25 cellular contexts compared by ENCODE assay signal in genomic region chr10:98587156-98587555, GRCh38.
DNase-seq lines count a peak whose midpoint lies in the region; ATAC-seq, FAIRE-seq and TF ChIP-seq lines count a peak whose summit lies in the region.
"Had no signal": no experiment of that assay in that cellular context is flagged by ENCODE, and none has a peak within 500 bp of the region (broad histone marks: within the 10 kb centered on the region; RNA-seq: fewer than 3 reads in every experiment).

No MANE protein-coding gene starts in this region.

- no peak for TF ChIP-seq POLR2A in HepG2 (IDR thresholded peaks at IDR 0.05; ENCODE audit: insufficient read depth in 1 of 2, low read depth in 2 of 2, low read length in 2 of 2)
- no peak for TF ChIP-seq POLR2A in right lobe of liver (IDR thresholded peaks at IDR 0.05)

- H3K4me3 Mint-ChIP-seq in nephron, result no peak overlapping the region
- H3K4me3 Mint-ChIP-seq: activated naive CD8-positive, alpha-beta T cell treated with anti-CD3 and anti-CD28 coated beads, Interleukin-2, amount 50 U/mL, for 24 hours had no signal

- no peak for TF ChIP-seq EP300 in HepG2 (IDR thresholded peaks at IDR 0.05; ENCODE audit: low read depth in 2 of 2, low read length in 2 of 2)
- TF ChIP-seq EP300 in HepG2 (CRISPR knock-in tag; IDR thresholded peaks at IDR 0.05; ENCODE audit: borderline replicate concordance), result no peak

- TF ChIP-seq RAD21 in HepG2 (CRISPR knock-in tag; IDR thresholded peaks at IDR 0.05), result no peak

- POLR2A ChIA-PET in HepG2 (lab: Yijun Ruan, JAX), result no interaction called here

- intact Hi-C loops in HepG2 (cut with micrococcal nuclease; ENCODE audit: unreplicated experiment), result no loop called here
- intact Hi-C loops in right lobe of liver (cut with DNase I), result no loop called here

- no peak for ATAC-seq in HepG2
- no peak for ATAC-seq in right lobe of liver
- ATAC-seq in GM21528 (IDR thresholded peaks at IDR 0.05; ENCODE audit: low FRiP score, unreplicated experiment), result no peak
- ATAC-seq: activated naive CD8-positive, alpha-beta T cell treated with anti-CD3 and anti-CD28 coated beads, Interleukin-2, amount 50 U/mL, for 24 hours; Right ventricle myocardium inferior had no signal

- H3K36me3 ChIP-seq in HepG2 (replicated peaks in 1 of 2; ENCODE audit: control insufficient read depth in 1 of 2, insufficient read depth in 2 of 2, low read length in 2 of 2) (no peaks in the 10 kb centered on the region), right lobe of liver (no peaks in the 10 kb centered on the region)
- H3K36me3 ChIP-seq: BLaER1, esophagus squamous epithelium, left ventricle myocardium inferior, MG63, neutrophil, suprapubic skin had no signal

- 27% methylated on average over 2 of the region's 2 CpGs for WGBS in HepG2 (ENCODE audit: low lambda C conversion rate)
- 41% methylated on average over 2 of the region's 2 CpGs for WGBS in right lobe of liver (ENCODE audit: insufficient coverage, low coverage, low lambda C conversion rate, missing lambda C conversion rate)

- no peak overlapping the region for H3K9ac ChIP-seq in HepG2 (ENCODE audit: insufficient read depth, low read depth, low read length)
- H3K9ac ChIP-seq: BLaER1 had no signal

- H3K9me3 Mint-ChIP-seq in nephron, result no peaks in the 10 kb centered on the region
- H3K9me3 Mint-ChIP-seq: activated naive CD8-positive, alpha-beta T cell treated with anti-CD3 and anti-CD28 coated beads, Interleukin-2, amount 50 U/mL, for 24 hours had no signal

- peak overlapping the region; percentile 89 to 96 (median 93) for H3K27ac Mint-ChIP-seq in nephron
- H3K27ac Mint-ChIP-seq: activated naive CD8-positive, alpha-beta T cell treated with anti-CD3 and anti-CD28 coated beads, Interleukin-2, amount 50 U/mL, for 24 hours had no signal

- no peaks in the 10 kb centered on the region for H3K36me3 Mint-ChIP-seq in nephron (ENCODE audit: low read depth)

- H4K20me1 ChIP-seq in HepG2 (ENCODE audit: insufficient read depth, low read length), result no peaks in the 10 kb centered on the region
- H4K20me1 ChIP-seq: BLaER1 had no signal

- CTCF ChIA-PET in HepG2 (lab: Yijun Ruan, JAX; ENCODE audit: low intra/inter-chr PET ratio, low total read pairs), result no interaction called here

- H3K4me1 Mint-ChIP-seq in nephron, result peaks cover 32% of the 10 kb centered on the region
- H3K4me1 Mint-ChIP-seq: activated naive CD8-positive, alpha-beta T cell treated with anti-CD3 and anti-CD28 coated beads, Interleukin-2, amount 50 U/mL, for 24 hours had no signal

- H3K9me3 ChIP-seq in HepG2 (ENCODE audit: low read length) (no peaks in the 10 kb centered on the region), right lobe of liver (no peaks in the 10 kb centered on the region)
- H3K9me3 ChIP-seq: BLaER1, esophagus squamous epithelium, left ventricle myocardium inferior, MG63, neutrophil, suprapubic skin had no signal

- TF ChIP-seq CTCF in HepG2 (CRISPR knock-in tag; IDR thresholded peaks at IDR 0.05) (no peak), right lobe of liver (IDR thresholded peaks at IDR 0.05) (no peak), nephron (IDR thresholded peaks at IDR 0.05; ENCODE audit: unreplicated experiment in 3 of 3) (no peak)

- H2AFZ ChIP-seq in HepG2 (ENCODE audit: low read length), result no peak overlapping the region

- no peak overlapping the region for H3K4me2 ChIP-seq in HepG2 (ENCODE audit: low read depth, low read length)
- H3K4me2 ChIP-seq: BLaER1 had no signal

- no peaks in the 10 kb centered on the region for H3K79me2 ChIP-seq in HepG2 (ENCODE audit: insufficient read depth, low read length)

- H3K4me3 ChIP-seq in HepG2 (replicated peaks in 1 of 3; ENCODE audit: insufficient read depth in 1 of 3, low read depth in 2 of 3, low read length in 3 of 3) (no peak overlapping the region), right lobe of liver (no peak overlapping the region)
- H3K4me3 ChIP-seq: BLaER1, esophagus squamous epithelium, left ventricle myocardium inferior, MG63, suprapubic skin had no signal

- no peaks in the 10 kb centered on the region for H3K27me3 ChIP-seq in HepG2 (ENCODE audit: control insufficient read depth in 1 of 2, insufficient read depth in 2 of 2, low read length in 2 of 2)
- no peaks in the 10 kb centered on the region for H3K27me3 ChIP-seq in right lobe of liver
- H3K27me3 ChIP-seq: BLaER1, esophagus squamous epithelium, MG63, neutrophil, suprapubic skin had no signal

- no peak for FAIRE-seq in HepG2 (lab: Jason Lieb, UNC)
- FAIRE-seq: D721Med, G401.6 had no signal

- no peaks in the 10 kb centered on the region for H3K27me3 Mint-ChIP-seq in nephron (ENCODE audit: low read depth)

- no peak for DNase-seq in HepG2 (ENCODE audit: low spot score)
- DNase-seq in right lobe of liver, result no peak
- DNase-seq in epithelial cell of prostate (ENCODE audit: low read depth, low spot score), result peak; percentile 14
- no peak for DNase-seq in NCI-H748 treated with DMSO at 0.1 percent for 48 hours (lab: John Stamatoyannopoulos, UW)
- DNase-seq in T-helper 2 cell, result no peak
- DNase-seq in epidermal melanocyte (ENCODE audit: insufficient read length, low spot score), result no peak
- DNase-seq: activated effector memory CD4-positive, alpha-beta T cell treated with anti-CD3 and anti-CD28 coated beads, Interleukin-2, amount 50 U/mL, for 16 hours; activated naive CD8-positive, alpha-beta T cell treated with anti-CD3 and anti-CD28 coated beads, Interleukin-2, amount 50 U/mL, for 24 hours; esophagus squamous epithelium; IMR-90; left ventricle myocardium inferior; MG63; NCI-H1436; NCI-H2171; NCI-H82; stimulated activated CD4-positive, alpha-beta T cell treated with anti-CD3 and anti-CD28 coated beads, Interleukin-15, amount 100 ng/mL, for 24 hours had no signal

- H3K27ac ChIP-seq in HepG2 (ENCODE audit: extremely low read length, insufficient read depth, low read length) (no peak overlapping the region), right lobe of liver (no peak overlapping the region), epithelial cell of prostate (peak overlapping the region; percentile 7)
- H3K27ac ChIP-seq: BLaER1, HL-60, neutrophil, suprapubic skin had no signal

- BruUV-seq in HepG2 (replicated peaks; lab: Mats Ljungman, UMichigan), result no TSS peak

- in situ Hi-C loops in HepG2 (cut with HindIII; ENCODE audit: extremely low pct_ligation_motif_present, low pct_unique_long_range_greater_than_20kb), result no loop called here

- peaks cover 16% of the 10 kb centered on the region for H3K4me1 ChIP-seq in HepG2 (ENCODE audit: insufficient read depth, low read length)
- no peaks in the 10 kb centered on the region for H3K4me1 ChIP-seq in right lobe of liver
- H3K4me1 ChIP-seq: BLaER1, left ventricle myocardium inferior had no signal

TF ChIP-seq in HepG2, 621 proteins besides CTCF, POLR2A, EP300 and RAD21:
- TF ChIP-seq WIZ (CRISPR knock-in tag; IDR thresholded peaks at IDR 0.05), result no peak
- TF ChIP-seq MAFG (CRISPR knock-in tag; IDR thresholded peaks at IDR 0.05), result no peak
- TF ChIP-seq FOSL2 (CRISPR knock-in tag; IDR thresholded peaks at IDR 0.05), result 0 out of 2 replicates have a peak, but pooled peaks have one; percentile 17
- TF ChIP-seq BRF2 (CRISPR knock-in tag; IDR thresholded peaks at IDR 0.05), result no peak
